Comparison of ENCODE assay signal across 1 cellular context in genomic region chr12:2514038-2514340, GRCh38.
TF ChIP-seq lines count a peak whose summit lies in the region.

No MANE protein-coding gene starts in this region.

TF ChIP-seq in WTC11, 78 proteins besides CTCF, POLR2A, EP300 and RAD21 (continued from another document):
- no peak for TF ChIP-seq AFF4 (CRISPR knock-in tag; IDR thresholded peaks at IDR 0.05; ENCODE audit: borderline replicate concordance)
- no peak for TF ChIP-seq CREM (CRISPR knock-in tag; IDR thresholded peaks at IDR 0.05)
- no peak for TF ChIP-seq ZNF232 (CRISPR knock-in tag; IDR thresholded peaks at IDR 0.05)
- no peak for TF ChIP-seq NFYB (CRISPR knock-in tag; conservative IDR thresholded peaks at IDR 0.05; ENCODE audit: low read depth)
